24 cellular contexts compared by ENCODE assay signal in genomic region chr11:113370634-113371033, GRCh38. TPM values are rescaled to one million over a fixed set of nuclear protein-coding genes. Genes with fewer than 3 reads are reported as not detected.
A peak's percentile ranks its signal among the peaks of the same experiment; 100 is the strongest.
DNase-seq lines count a peak whose midpoint lies in the region; ATAC-seq and TF ChIP-seq lines count a peak whose summit lies in the region.
"Had no signal": no experiment of that assay in that cellular context is flagged by ENCODE, and none has a peak within 500 bp of the region (broad histone marks: within the 10 kb centered on the region; RNA-seq: fewer than 3 reads in every experiment).

No MANE protein-coding gene starts in this region.

- CTCF ChIA-PET in activated CD4-positive, alpha-beta memory T cell treated with anti-CD3 and anti-CD28 coated beads, Interleukin-2, amount 10 ng/mL, durations not matched to agents 7 days and 5 days (lab: Charles Lee), result no interaction called here

- peak; percentile 22; the same call in 1 of the 3 replicates for ATAC-seq in SK-N-SH treated with all-trans-retinoic acid at 6 μM for 48 hours
- ATAC-seq: GM12878 had no signal

- H3K9me3 Mint-ChIP-seq in HFFc6, result no peaks in the 10 kb centered on the region
- H3K9me3 Mint-ChIP-seq in activated CD4-positive, alpha-beta memory T cell treated with anti-CD3 and anti-CD28 coated beads, Interleukin-2, amount 10 ng/mL, durations not matched to agents 7 days and 5 days, result no peaks in the 10 kb centered on the region
- H3K9me3 Mint-ChIP-seq: CD4-positive, CD25-positive, alpha-beta regulatory T cell; T-helper 2 cell treated with Interferon-gamma antibody and Interleukin-4, amounts not matched to agents 5 μg/mL and 100 μg/mL, for 36 hours had no signal

- H3K36me3 Mint-ChIP-seq in HFFc6 (ENCODE audit: low read depth), result no peaks in the 10 kb centered on the region
- no peaks in the 10 kb centered on the region for H3K36me3 Mint-ChIP-seq in activated CD4-positive, alpha-beta memory T cell treated with anti-CD3 and anti-CD28 coated beads, Interleukin-2, amount 10 ng/mL, durations not matched to agents 7 days and 5 days (ENCODE audit: low read depth)

- DNase-seq in Ammon's horn (ENCODE audit: low spot score) (peak; percentile 33), M059J (ENCODE audit: low read depth) (peak; percentile 27), head of caudate nucleus (peak in 23 of 42 donors; percentile 30 to 78 (median 48)), HFFc6 (no peak), NCI-H1105 (lab: John Stamatoyannopoulos, UW) (no peak), COR-L47 (lab: John Stamatoyannopoulos, UW) (no peak)
- no peak for DNase-seq in activated CD4-positive, alpha-beta memory T cell treated with anti-CD3 and anti-CD28 coated beads, Interleukin-2, amount 10 ng/mL, durations not matched to agents 7 days and 5 days
- DNase-seq: 8988T; ACHN; Caco-2; CD4-positive, CD25-positive, alpha-beta regulatory T cell; EL; GDM1; NCI-H1092; NCI-H1436; NCI-H187; NCI-H2171 treated with DMSO at 0.1 percent for 48 hours; NCI-H524; NCI-H774; Peyer's patch; T-helper 1 cell had no signal

- intact Hi-C loops in head of caudate nucleus (cut with DNase I), result no loop called here

- POLR2A ChIA-PET in activated CD4-positive, alpha-beta memory T cell treated with anti-CD3 and anti-CD28 coated beads, Interleukin-2, amount 10 ng/mL, durations not matched to agents 7 days and 5 days (lab: Charles Lee), result no interaction called here

- no peak overlapping the region for H3K27ac Mint-ChIP-seq in HFFc6
- H3K27ac Mint-ChIP-seq in activated CD4-positive, alpha-beta memory T cell treated with anti-CD3 and anti-CD28 coated beads, Interleukin-2, amount 10 ng/mL, durations not matched to agents 7 days and 5 days, result no peak overlapping the region
- H3K27ac Mint-ChIP-seq: T-helper 2 cell treated with Interferon-gamma antibody and Interleukin-4, amounts not matched to agents 5 μg/mL and 100 μg/mL, for 36 hours had no signal

- no peaks in the 10 kb centered on the region for H3K27me3 Mint-ChIP-seq in HFFc6 (ENCODE audit: insufficient read depth)
- no peaks in the 10 kb centered on the region for H3K27me3 Mint-ChIP-seq in activated CD4-positive, alpha-beta memory T cell treated with anti-CD3 and anti-CD28 coated beads, Interleukin-2, amount 10 ng/mL, durations not matched to agents 7 days and 5 days
- H3K27me3 Mint-ChIP-seq: CD4-positive, CD25-positive, alpha-beta regulatory T cell had no signal

- no peak for TF ChIP-seq CTCF in HFFc6 (IDR thresholded peaks at IDR 0.05)

- no peak overlapping the region for H3K4me3 Mint-ChIP-seq in HFFc6
- H3K4me3 Mint-ChIP-seq in activated CD4-positive, alpha-beta memory T cell treated with anti-CD3 and anti-CD28 coated beads, Interleukin-2, amount 10 ng/mL, durations not matched to agents 7 days and 5 days, result no peak overlapping the region
- H3K4me3 Mint-ChIP-seq: CD4-positive, CD25-positive, alpha-beta regulatory T cell; T-helper 2 cell treated with Interferon-gamma antibody and Interleukin-4, amounts not matched to agents 5 μg/mL and 100 μg/mL, for 36 hours had no signal

- peaks cover 20% of the 10 kb centered on the region for H3K4me1 Mint-ChIP-seq in HFFc6 (ENCODE audit: low read depth)
- peaks cover 7% of the 10 kb centered on the region for H3K4me1 Mint-ChIP-seq in activated CD4-positive, alpha-beta memory T cell treated with anti-CD3 and anti-CD28 coated beads, Interleukin-2, amount 10 ng/mL, durations not matched to agents 7 days and 5 days

TF ChIP-seq in SK-N-SH treated with all-trans-retinoic acid at 6 μM for 48 hours, 23 proteins besides CTCF, POLR2A, EP300 and RAD21:
- TF ChIP-seq POU6F1 (CRISPR knock-in tag; IDR thresholded peaks at IDR 0.05; ENCODE audit: borderline replicate concordance, low read depth) (no peak), ZC3H10 (CRISPR knock-in tag; IDR thresholded peaks at IDR 0.05) (no peak), TCF4 (CRISPR knock-in tag; IDR thresholded peaks at IDR 0.05; ENCODE audit: borderline replicate concordance) (0 out of 2 replicates have a peak, but pooled peaks have one; percentile 16)

RNA-seq across cellular contexts. Expression of gene ANKK1, which starts 16.9 kb away (rescaled TPM):
- not detected in 2 replicates for total RNA-seq in M059J (2014; rRNA removed; shearing (Covaris generic))
- not detected for total RNA-seq in HFFc6 (2021; fragmentation: NEBNext Ultra II Directional; extraction: Animal tissue kit (Norgen Biotek cat#: 25700))
- total RNA-seq in activated CD4-positive, alpha-beta memory T cell treated with anti-CD3 and anti-CD28 coated beads, Interleukin-2, amount 10 ng/mL, durations not matched to agents 7 days and 5 days, result not detected
- total RNA-seq: GM12878 had no signal

RNA-seq across cellular contexts. Expression of gene TTC12, which starts 56.3 kb away (rescaled TPM):
- total RNA-seq in M059J (2014; rRNA removed; shearing (Covaris generic)), result 6.7 and 19.2 TPM in 2 replicates
- 10 to 100 TPM in 2 of 6 experiments, 1 to 10 TPM in 4; 7.4 to 11.4 (median 9.5) TPM for total RNA-seq in HFFc6 (2021; fragmentation: NEBNext Ultra II Directional; extraction: Animal tissue kit (Norgen Biotek cat#: 25700))
- total RNA-seq in activated CD4-positive, alpha-beta memory T cell treated with anti-CD3 and anti-CD28 coated beads, Interleukin-2, amount 10 ng/mL, durations not matched to agents 7 days and 5 days, result 10 to 100 TPM; 11.9 to 13.5 TPM

Comparison
In these comparisons a context has a peak if more than half of its experiments do, and no peak if none do; other contexts are left out.
1. DNase-seq: peak in Ammon's horn (single experiment), M059J (single experiment) and head of caudate nucleus (23 of 42); none in HFFc6 (single experiment), activated CD4-positive, alpha-beta memory T cell treated with anti-CD3 and anti-CD28 coated beads, Interleukin-2, amount 10 ng/mL, durations not matched to agents 7 days and 5 days (single experiment), NCI-H1105 (single experiment) and COR-L47 (single experiment).